1 cellular context compared by ENCODE assay signal in the genomic region with DNA sequence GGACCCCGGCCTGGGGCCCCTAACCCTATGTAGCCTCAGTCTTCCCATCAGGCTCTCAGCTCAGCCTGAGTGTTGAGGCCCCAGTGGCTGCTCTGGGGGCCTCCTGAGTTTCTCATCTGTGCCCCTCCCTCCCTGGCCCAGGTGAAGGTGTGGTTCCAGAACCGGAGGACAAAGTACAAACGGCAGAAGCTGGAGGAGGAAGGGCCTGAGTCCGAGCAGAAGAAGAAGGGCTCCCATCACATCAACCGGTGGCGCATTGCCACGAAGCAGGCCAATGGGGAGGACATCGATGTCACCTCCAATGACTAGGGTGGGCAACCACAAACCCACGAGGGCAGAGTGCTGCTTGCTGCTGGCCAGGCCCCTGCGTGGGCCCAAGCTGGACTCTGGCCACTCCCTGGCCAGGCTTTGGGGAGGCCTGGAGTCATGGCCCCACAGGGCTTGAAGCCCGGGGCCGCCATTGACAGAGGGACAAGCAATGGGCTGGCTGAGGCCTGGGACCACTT.
TF ChIP-seq lines count a peak whose summit lies in the region.

No MANE protein-coding gene starts in this region.

TF ChIP-seq in H1, 55 proteins besides CTCF, POLR2A, EP300 and RAD21:
- TF ChIP-seq SIX5 (IDR thresholded peaks at IDR 0.05; ENCODE audit: low read depth, low read length): no peak
- no peak for TF ChIP-seq CHD2 (IDR thresholded peaks at IDR 0.05; ENCODE audit: low read length)
- no peak for TF ChIP-seq TBP (IDR thresholded peaks at IDR 0.05; ENCODE audit: low read depth, low read length)
- TF ChIP-seq CTBP2 (IDR thresholded peaks at IDR 0.05; ENCODE audit: borderline replicate concordance, insufficient read depth, insufficient read length, low read length): no peak
- no peak for TF ChIP-seq EZH2 (IDR thresholded peaks at IDR 0.05; ENCODE audit: low read depth, low read length, severe bottlenecking)
- no peak for TF ChIP-seq SIRT6 (IDR thresholded peaks at IDR 0.05; ENCODE audit: low read length)
- TF ChIP-seq SP2 (IDR thresholded peaks at IDR 0.05; ENCODE audit: low read length): no peak
- TF ChIP-seq NANOG (IDR thresholded peaks at IDR 0.05; ENCODE audit: insufficient read depth, low read depth, low read length, poor library complexity, severe bottlenecking): no peak
- TF ChIP-seq SP4 (IDR thresholded peaks at IDR 0.05; ENCODE audit: low read length): no peak
- TF ChIP-seq BRCA1 (IDR thresholded peaks at IDR 0.05; ENCODE audit: low read depth, low read length): no peak
- no peak for TF ChIP-seq PHF8 (conservative IDR thresholded peaks at IDR 0.05; ENCODE audit: low read depth, low read length)
